17 cellular contexts compared by ENCODE assay signal in the genomic region with DNA sequence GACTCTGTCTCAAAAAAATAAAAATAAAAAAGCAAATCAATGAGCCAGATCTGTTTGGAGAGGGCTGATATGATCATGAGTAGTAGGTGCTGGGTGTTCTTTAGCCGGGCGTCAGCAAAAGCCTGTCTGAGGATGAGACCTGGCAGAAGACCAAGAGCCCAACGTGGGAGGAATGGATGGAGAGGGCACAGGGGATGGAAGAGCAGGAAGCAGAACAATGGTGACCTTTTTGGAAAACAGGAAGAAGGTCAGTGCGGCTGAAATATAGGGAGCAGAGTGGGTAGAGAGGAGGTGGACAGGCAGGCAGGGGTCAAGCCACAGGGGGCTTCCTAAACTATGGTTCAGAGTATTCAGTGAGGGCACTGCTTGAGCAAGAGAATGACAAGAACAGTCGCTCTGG. TPM values are rescaled to one million over a fixed set of nuclear protein-coding genes. Genes with fewer than 3 reads are reported as not detected.
DNase-seq lines count a peak whose midpoint lies in the region; ATAC-seq and TF ChIP-seq lines count a peak whose summit lies in the region.
"Had no signal": no experiment of that assay in that cellular context is flagged by ENCODE, and none has a peak within 500 bp of the region (broad histone marks: within the 10 kb centered on the region; RNA-seq: fewer than 3 reads in every experiment).

No MANE protein-coding gene starts in this region.

- H3K9me2 ChIP-seq in OCI-LY7 (ENCODE audit: insufficient read depth, low read length): no peaks in the 10 kb centered on the region

- CTCF ChIA-PET in activated naive CD4-positive, alpha-beta T cell treated with anti-CD3 and anti-CD28 coated beads, Interleukin-2, amount 10 ng/mL, durations not matched to agents 7 days and 5 days (lab: Charles Lee): no interaction called here
- CTCF ChIA-PET in OCI-LY7 (lab: Charles Lee; ENCODE audit: unreplicated experiment): no interaction called here

- H3K4me1 Mint-ChIP-seq in activated naive CD4-positive, alpha-beta T cell treated with anti-CD3 and anti-CD28 coated beads, Interleukin-2, amount 10 ng/mL, durations not matched to agents 7 days and 5 days: peaks cover 29% of the 10 kb centered on the region

- H3K36me3 ChIP-seq in OCI-LY7 (ENCODE audit: insufficient read depth, low read length) (no peaks in the 10 kb centered on the region), testis (ENCODE audit: low read depth, missing control alignments) (no peaks in the 10 kb centered on the region), gastrocnemius medialis (no peaks in the 10 kb centered on the region)

- no peak for ATAC-seq in GM21619 (IDR thresholded peaks at IDR 0.05; ENCODE audit: unreplicated experiment)
- no peak for ATAC-seq in gastrocnemius medialis

- no peaks in the 10 kb centered on the region for H3K36me3 Mint-ChIP-seq in activated naive CD4-positive, alpha-beta T cell treated with anti-CD3 and anti-CD28 coated beads, Interleukin-2, amount 10 ng/mL, durations not matched to agents 7 days and 5 days

- H3K4me3 Mint-ChIP-seq in activated naive CD4-positive, alpha-beta T cell treated with anti-CD3 and anti-CD28 coated beads, Interleukin-2, amount 10 ng/mL, durations not matched to agents 7 days and 5 days: peak overlapping the region; percentile 25

- H2AFZ ChIP-seq in OCI-LY7 (ENCODE audit: low read length): peak overlapping the region; percentile 69; the same call in 1 of the 2 replicates

- no peaks in the 10 kb centered on the region for H4K20me1 ChIP-seq in OCI-LY7 (ENCODE audit: insufficient read depth, low read length)

- H3K27ac Mint-ChIP-seq in activated naive CD4-positive, alpha-beta T cell treated with anti-CD3 and anti-CD28 coated beads, Interleukin-2, amount 10 ng/mL, durations not matched to agents 7 days and 5 days: peak overlapping the region; percentile 79

- H3K27me3 Mint-ChIP-seq in activated naive CD4-positive, alpha-beta T cell treated with anti-CD3 and anti-CD28 coated beads, Interleukin-2, amount 10 ng/mL, durations not matched to agents 7 days and 5 days: peaks cover 36% of the 10 kb centered on the region

- no peak for TF ChIP-seq CTCF in OCI-LY7 (conservative IDR thresholded peaks at IDR 0.05; ENCODE audit: low read length)
- no peak for TF ChIP-seq CTCF in fibroblast of pulmonary artery (IDR thresholded peaks at IDR 0.05; ENCODE audit: low read length, missing control alignments)
- TF ChIP-seq CTCF in testis (IDR thresholded peaks at IDR 0.05): no peak
- no peak for TF ChIP-seq CTCF in gastrocnemius medialis (IDR thresholded peaks at IDR 0.05 in 4 of 5, conservative IDR thresholded peaks at IDR 0.05 in 1 of 5)

- H3K4me1 ChIP-seq in OCI-LY7 (ENCODE audit: insufficient read depth, low read length, poor library complexity, severe bottlenecking): peaks cover 42% of the 10 kb centered on the region
- H3K4me1 ChIP-seq in testis: peaks cover 20% of the 10 kb centered on the region
- peaks cover 0 to 5% of the 10 kb centered on the region in 2 donors for H3K4me1 ChIP-seq in gastrocnemius medialis

- H3K27me3 ChIP-seq in testis (no peaks in the 10 kb centered on the region), gastrocnemius medialis (no peaks in the 10 kb centered on the region)

- no TSS peak for BruUV-seq in OCI-LY7 (replicated peaks; lab: Mats Ljungman, UMichigan)

- no peak for DNase-seq in activated naive CD4-positive, alpha-beta T cell treated with anti-CD3 and anti-CD28 coated beads, Interleukin-2, amount 10 ng/mL, durations not matched to agents 7 days and 5 days
- no peak for DNase-seq in activated naive CD4-positive, alpha-beta T cell treated with anti-CD3 and anti-CD28 coated beads, Interleukin-2, amount 50 U/mL, for 16 hours
- DNase-seq in OCI-LY7 (ENCODE audit: low spot score) (no peak), fibroblast of pulmonary artery (ENCODE audit: low read depth) (peak; percentile 7), testis (peak; percentile 66), NCI-H1105 treated with DMSO at 0.1 percent for 48 hours (lab: John Stamatoyannopoulos, UW) (no peak), gastrocnemius medialis (no peak)
- DNase-seq: H7, NCI-H1436 treated with DMSO at 0.1 percent for 48 hours, NCI-H2227 treated with DMSO at 0.1 percent for 48 hours had no signal

- H3K4me2 ChIP-seq in OCI-LY7 (ENCODE audit: low read length): peak overlapping the region; percentile 59

- no peak for TF ChIP-seq POLR2A in testis (IDR thresholded peaks at IDR 0.05)
- no peak for TF ChIP-seq POLR2A in gastrocnemius medialis (IDR thresholded peaks at IDR 0.05)

- H3K4me3 ChIP-seq in OCI-LY7 (ENCODE audit: low read depth, low read length, poor library complexity, severe bottlenecking) (peak overlapping the region; percentile 13), fibroblast of pulmonary artery (replicated peaks; ENCODE audit: low read depth, low read length) (no peak overlapping the region), testis (no peak overlapping the region), gastrocnemius medialis (no peak overlapping the region)

- 28 to 32% methylated on average over 5 of the region's 5 CpGs for WGBS in testis, 2 donors

- in situ Hi-C loops in gastrocnemius medialis (cut with MboI; ENCODE audit: low sequenced_read_pairs in 4 of 4): no loop called here

- H3K27ac ChIP-seq in OCI-LY7 (ENCODE audit: low read depth, low read length, poor library complexity, severe bottlenecking) (peak overlapping the region; percentile 63), testis (no peak overlapping the region), gastrocnemius medialis (no peak overlapping the region)
- H3K27ac ChIP-seq: epithelial cell of prostate had no signal

- no peaks in the 10 kb centered on the region for H3K79me2 ChIP-seq in OCI-LY7 (ENCODE audit: insufficient read depth, low read depth, low read length)

- intact Hi-C loops in OCI-LY7 (cut with micrococcal nuclease; ENCODE audit: unreplicated experiment) (no loop called here), testis (cut with DNase I; ENCODE audit: low total_unique reads) (no loop called here), gastrocnemius medialis (cut with DNase I; ENCODE audit: low total_unique reads) (no loop called here)

- no peaks in the 10 kb centered on the region for H3K9me3 Mint-ChIP-seq in activated naive CD4-positive, alpha-beta T cell treated with anti-CD3 and anti-CD28 coated beads, Interleukin-2, amount 10 ng/mL, durations not matched to agents 7 days and 5 days
- H3K9me3 Mint-ChIP-seq: nephron had no signal

- H3K9me3 ChIP-seq in OCI-LY7 (ENCODE audit: low read length) (no peaks in the 10 kb centered on the region), testis (no peaks in the 10 kb centered on the region), gastrocnemius medialis (no peaks in the 10 kb centered on the region)

- POLR2A ChIA-PET in OCI-LY7 (lab: Charles Lee): interaction anchor here (0.6 to 0.8 kb wide), 2 partner anchors 23 to 25 kb away, joined by 3 to 13 read pairs; no protein-coding TSS in a partner anchor

RNA-seq across cellular contexts. Expression of gene VWA5B1, which starts 30.9 kb away (rescaled TPM):
- 0.18 and 0.25 TPM in 2 replicates for total RNA-seq in OCI-LY7 (2014; rRNA removed; shearing (Covaris generic))
- 0.13 and 0.19 TPM in 2 replicates for total RNA-seq in OCI-LY7 (2022)
- 10 to 100 TPM; 13.1 to 23.0 TPM for total RNA-seq in testis
- polyA plus RNA-seq in testis (ENCODE audit: insufficient read depth, low read depth, low replicate concordance): 16.2 TPM
- under 1 TPM in 1 of 4 donors, not detected in 3; 0.25 TPM for total RNA-seq in gastrocnemius medialis
- total RNA-seq: chondrocyte; glomerular endothelial cell; lung microvascular endothelial cell; T-helper 2 cell treated with Interferon-gamma antibody and Interleukin-4, amounts not matched to agents 100 ng/mL and 5 ng/mL, for 36 hours had no signal

Comparison
In these comparisons a context has a peak if more than half of its experiments do, and no peak if none do; other contexts are left out.
1. DNase-seq: peak in fibroblast of pulmonary artery (single experiment) and testis (single experiment); none in activated naive CD4-positive, alpha-beta T cell treated with anti-CD3 and anti-CD28 coated beads, Interleukin-2, amount 10 ng/mL, durations not matched to agents 7 days and 5 days (single experiment), activated naive CD4-positive, alpha-beta T cell treated with anti-CD3 and anti-CD28 coated beads, Interleukin-2, amount 50 U/mL, for 16 hours (single experiment), OCI-LY7 (single experiment), NCI-H1105 treated with DMSO at 0.1 percent for 48 hours (single experiment) and gastrocnemius medialis (0 of 2).
2. RNA of gene VWA5B1, which starts 30.9 kb away (total RNA-seq): 13.1 to 23.0 TPM in testis; 0.13 to 0.25 TPM in OCI-LY7 and 0.25 TPM in gastrocnemius medialis; every median in the first group is over 10 times any median in the second.